In the genomic region with DNA sequence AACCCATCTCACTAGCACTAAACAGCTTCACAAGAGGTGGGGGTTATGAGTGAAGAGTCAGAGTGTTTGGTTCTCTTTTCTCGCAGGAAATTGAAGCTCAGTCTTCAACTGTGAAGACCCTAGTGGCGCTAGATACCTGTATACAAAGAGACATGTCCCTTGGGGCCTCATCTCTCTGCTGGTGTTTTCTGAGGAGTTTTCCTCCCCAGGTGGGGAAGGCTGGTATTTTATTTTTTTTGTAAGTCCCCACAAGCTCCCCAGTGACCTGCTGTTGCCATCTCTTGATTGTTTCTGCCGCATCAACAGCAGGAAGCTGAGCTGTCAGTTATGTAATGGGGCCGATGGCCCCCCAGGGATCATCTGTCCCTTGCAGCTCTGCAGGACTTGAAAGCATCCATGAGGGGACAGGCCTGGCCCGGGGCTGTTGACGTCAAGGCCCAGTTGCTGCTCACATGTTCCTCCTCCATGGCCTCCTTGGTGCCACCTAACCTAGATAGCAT, we compare ENCODE assay signal across 13 cellular contexts. TPM values are rescaled to one million over a fixed set of nuclear protein-coding genes. Genes with fewer than 3 reads are reported as not detected.
DNase-seq lines count a peak whose midpoint lies in the region; ATAC-seq and TF ChIP-seq lines count a peak whose summit lies in the region.
"Had no signal": no experiment of that assay in that cellular context is flagged by ENCODE, and none has a peak within 500 bp of the region (broad histone marks: within the 10 kb centered on the region; RNA-seq: fewer than 3 reads in every experiment).

No MANE protein-coding gene starts in this region.

- H3K9me3 ChIP-seq in BE2C: no peaks in the 10 kb centered on the region
- H3K9me3 ChIP-seq: HAP-1, SJCRH30 had no signal

- H3K4me3 Mint-ChIP-seq in central memory CD8-positive, alpha-beta T cell: no peak overlapping the region
- no peak overlapping the region for H3K4me3 Mint-ChIP-seq in natural killer cell
- H3K4me3 Mint-ChIP-seq: CD8-positive, alpha-beta memory T cell had no signal

- no peaks in the 10 kb centered on the region for H3K4me1 ChIP-seq in BE2C
- H3K4me1 ChIP-seq: HAP-1, SJCRH30 had no signal

- H3K36me3 ChIP-seq in BE2C: no peaks in the 10 kb centered on the region

- H3K4me3 ChIP-seq in BE2C (ENCODE audit: low read depth, low read length): no peak overlapping the region
- H3K4me3 ChIP-seq: HAP-1, SJCRH30 had no signal

- H3K27ac Mint-ChIP-seq in central memory CD8-positive, alpha-beta T cell (ENCODE audit: low read depth): peak overlapping the region; percentile 32
- peak overlapping the region; percentile 39 to 51 for H3K27ac Mint-ChIP-seq in natural killer cell

- H3K27me3 ChIP-seq in BE2C: no peaks in the 10 kb centered on the region
- H3K27me3 ChIP-seq: SJCRH30 had no signal

- no peaks in the 10 kb centered on the region for H3K9me3 Mint-ChIP-seq in central memory CD8-positive, alpha-beta T cell
- H3K9me3 Mint-ChIP-seq in natural killer cell: no peaks in the 10 kb centered on the region
- H3K9me3 Mint-ChIP-seq: CD8-positive, alpha-beta memory T cell had no signal

- ATAC-seq in central memory CD8-positive, alpha-beta T cell (replicated peaks; ENCODE audit: extremely low read depth, poor library complexity, severe bottlenecking): no peak
- peak in 2 of 3 donors; percentile 47 to 84 for ATAC-seq in natural killer cell

- in situ Hi-C loops in G401 (cut with HindIII; ENCODE audit: low sequenced_read_pairs): no loop called here

- intact Hi-C loops in natural killer cell (cut with micrococcal nuclease): no loop called here

- no peaks in the 10 kb centered on the region for H3K27me3 Mint-ChIP-seq in central memory CD8-positive, alpha-beta T cell
- H3K27me3 Mint-ChIP-seq in natural killer cell (ENCODE audit: low read depth in 2 of 2): no peaks in the 10 kb centered on the region
- H3K27me3 Mint-ChIP-seq: CD8-positive, alpha-beta memory T cell had no signal

- DNase-seq in BE2C (peak; percentile 13), G401 (ENCODE audit: low spot score) (peak; percentile 35), natural killer cell (no peak), NCI-H128 (lab: John Stamatoyannopoulos, UW; ENCODE audit: unreplicated experiment) (no peak), iPS-NIHi11 (ENCODE audit: low spot score) (no peak), DMS79 (lab: John Stamatoyannopoulos, UW) (no peak)
- DNase-seq in central memory CD8-positive, alpha-beta T cell (ENCODE audit: low spot score in 2 of 2): no peak
- no peak for DNase-seq in central memory CD4-positive, alpha-beta T cell
- DNase-seq: ACHN; CD8-positive, alpha-beta memory T cell; NCI-H510A treated with DMSO at 0.1 percent for 48 hours; SJCRH30 had no signal

- peaks cover 3% of the 10 kb centered on the region for H3K36me3 Mint-ChIP-seq in central memory CD8-positive, alpha-beta T cell (ENCODE audit: insufficient read depth)
- no peaks in the 10 kb centered on the region for H3K36me3 Mint-ChIP-seq in natural killer cell

- no peak for TF ChIP-seq CTCF in BE2C (IDR thresholded peaks at IDR 0.05; ENCODE audit: low read depth, low read length)
- no peak for TF ChIP-seq CTCF in natural killer cell (IDR thresholded peaks at IDR 0.05)

- H3K4me1 Mint-ChIP-seq in central memory CD8-positive, alpha-beta T cell: peaks cover 86% of the 10 kb centered on the region
- peaks cover 89 to 96% of the 10 kb centered on the region in 2 donors for H3K4me1 Mint-ChIP-seq in natural killer cell

RNA-seq across cellular contexts. Expression of a gene that starts 23.1 kb away (rescaled TPM):
- 4.6 TPM for polyA plus RNA-seq in BE2C (2012; ENCODE audit: insufficient read depth, insufficient read length, low read depth)
- 12.9 and 17.2 TPM in 2 replicates for total RNA-seq in G401 (2014; rRNA removed; shearing (Covaris generic))
- total RNA-seq in natural killer cell: 10 to 100 TPM; 18.7 to 24.5 (median 21.9) TPM

Comparison
In these comparisons a context has a peak if more than half of its experiments do, and no peak if none do; other contexts are left out.
1. DNase-seq: peak in BE2C (single experiment) and G401 (single experiment); none in central memory CD8-positive, alpha-beta T cell (0 of 2), natural killer cell (single experiment), NCI-H128 (single experiment), iPS-NIHi11 (single experiment), DMS79 (single experiment) and central memory CD4-positive, alpha-beta T cell (single experiment).